ENCODE assay signal across 9 cellular contexts in the genomic region with DNA sequence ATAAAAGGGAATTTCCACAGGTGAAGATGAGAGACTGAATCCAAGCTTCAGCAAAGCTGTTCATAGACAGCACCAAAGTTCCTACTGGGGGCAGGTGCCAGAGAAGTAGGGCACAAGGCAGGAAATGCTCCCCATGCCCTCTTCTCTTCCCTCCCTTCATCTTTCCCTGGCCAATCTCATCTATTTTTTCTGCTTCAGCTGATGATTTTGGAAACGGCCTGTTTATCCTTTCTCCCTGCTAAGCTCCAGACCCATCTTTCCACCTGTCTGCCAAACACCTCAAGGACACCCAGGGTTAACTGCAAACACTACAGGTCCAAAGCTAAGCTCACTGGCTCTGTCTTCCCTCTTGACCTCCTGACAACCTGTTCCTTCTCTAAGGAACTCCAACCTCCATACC.
"Had no signal": no experiment of that assay in that cellular context is flagged by ENCODE, and none has a peak within 500 bp of the region (broad histone marks: within the 10 kb centered on the region; RNA-seq: fewer than 3 reads in every experiment).

No MANE protein-coding gene starts in this region.

- H3K36me3 ChIP-seq: HAP-1 had no signal

- ATAC-seq: GM23338, HCT116 had no signal

- H3K4me3 ChIP-seq: GM23248, GM23338, HAP-1 had no signal

- H3K9me3 Mint-ChIP-seq: GM23338, H9, HFFc6 had no signal

- H3K9me3 ChIP-seq: HAP-1 had no signal

- H3K27ac ChIP-seq: GM23248 had no signal

- H3K4me1 ChIP-seq: HAP-1 had no signal

- DNase-seq: GM23248, GOT3, H7, H9, HCEC 1CT, HFFc6 had no signal

- H3K27ac Mint-ChIP-seq: GM23338, HFFc6 had no signal
